7 cellular contexts compared by ENCODE assay signal in the genomic region with DNA sequence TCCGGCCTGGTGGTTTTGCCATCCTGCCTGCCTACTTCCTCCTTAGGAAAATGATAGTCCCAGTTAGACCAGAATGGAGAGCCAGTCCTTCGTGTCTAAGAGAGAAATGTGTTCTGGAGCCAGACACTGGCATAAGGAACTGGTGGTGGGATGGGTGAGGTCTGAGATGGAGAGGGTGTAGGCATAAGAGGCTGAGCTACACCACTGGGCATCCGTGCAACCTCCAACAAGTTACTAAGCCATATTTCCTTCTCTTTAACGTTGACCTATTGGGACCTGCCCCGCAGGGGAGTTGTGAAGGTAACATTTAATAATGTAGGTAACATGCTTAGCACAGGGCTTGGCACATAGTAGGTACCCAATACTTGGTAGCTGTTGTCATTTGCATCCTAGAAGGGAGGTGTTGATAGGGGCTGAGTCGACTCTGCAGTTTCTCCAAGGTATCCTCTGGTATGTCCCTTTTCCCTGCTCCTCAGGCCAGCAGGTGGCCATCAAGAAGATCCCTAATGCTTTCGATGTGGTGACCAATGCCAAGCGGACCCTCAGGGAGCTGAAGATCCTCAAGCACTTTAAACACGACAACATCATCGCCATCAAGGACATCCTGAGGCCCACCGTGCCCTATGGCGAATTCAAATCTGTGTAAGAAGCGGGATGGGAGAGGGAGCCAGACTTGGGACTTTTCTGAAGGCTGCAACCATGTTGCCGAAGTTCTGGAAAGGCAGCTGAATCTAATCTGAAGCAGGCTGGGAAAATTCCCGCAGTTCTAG. TPM values are rescaled to one million over a fixed set of nuclear protein-coding genes. Genes with fewer than 3 reads are reported as not detected.
A peak's percentile ranks its signal among the peaks of the same experiment; 100 is the strongest.
DNase-seq lines count a peak whose midpoint lies in the region; ATAC-seq and TF ChIP-seq lines count a peak whose summit lies in the region.

No MANE protein-coding gene starts in this region.

- H3K9me3 ChIP-seq in HAP-1, result no peaks in the 10 kb centered on the region
- no peaks in the 10 kb centered on the region for H3K9me3 ChIP-seq in iPS DF 6.9 (ENCODE audit: control insufficient read depth, insufficient read depth, low read length)
- H3K9me3 ChIP-seq in smooth muscle cell (replicated peaks; ENCODE audit: low read depth), result no peaks in the 10 kb centered on the region

- H3K27me3 ChIP-seq in HAP-1 (ENCODE audit: low read depth), result no peaks in the 10 kb centered on the region
- no peaks in the 10 kb centered on the region for H3K27me3 ChIP-seq in iPS DF 6.9 (ENCODE audit: control insufficient read depth, insufficient read depth, low read length)
- no peaks in the 10 kb centered on the region for H3K27me3 ChIP-seq in smooth muscle cell (ENCODE audit: low read depth)

- no peaks in the 10 kb centered on the region for H3K9me3 Mint-ChIP-seq in activated CD4-positive, alpha-beta memory T cell treated with anti-CD3 and anti-CD28 coated beads for 36 hours

- peak overlapping the region; percentile 53 for H3K27ac Mint-ChIP-seq in activated CD4-positive, alpha-beta memory T cell treated with anti-CD3 and anti-CD28 coated beads for 36 hours

- no peak overlapping the region for H2AFZ ChIP-seq in smooth muscle cell (ENCODE audit: low read depth)

- no peaks in the 10 kb centered on the region for H3K27me3 Mint-ChIP-seq in activated CD4-positive, alpha-beta memory T cell treated with anti-CD3 and anti-CD28 coated beads for 36 hours

- H3K27ac ChIP-seq in iPS DF 6.9 (ENCODE audit: low read length), result no peak overlapping the region
- H3K27ac ChIP-seq in smooth muscle cell (ENCODE audit: low read depth), result peak overlapping the region; percentile 56

- WGBS in iPS DF 6.9 (ENCODE audit: insufficient coverage, insufficient read length), result no CpG with 5 or more reads among the region's 15 CpGs
- 83% methylated on average over 15 of the region's 15 CpGs for WGBS in smooth muscle cell (ENCODE audit: low lambda C conversion rate)

- TF ChIP-seq CTCF in smooth muscle cell (IDR thresholded peaks at IDR 0.05; ENCODE audit: borderline replicate concordance, insufficient read depth, poor library complexity, severe bottlenecking), result no peak

- peaks cover 16% of the 10 kb centered on the region for H3K4me1 Mint-ChIP-seq in activated CD4-positive, alpha-beta memory T cell treated with anti-CD3 and anti-CD28 coated beads for 36 hours (ENCODE audit: low read depth)

- H3K4me2 ChIP-seq in smooth muscle cell, result peak overlapping the region; percentile 96

- peaks cover 19% of the 10 kb centered on the region for H3K36me3 Mint-ChIP-seq in activated CD4-positive, alpha-beta memory T cell treated with anti-CD3 and anti-CD28 coated beads for 36 hours

- H3K4me3 ChIP-seq in HAP-1, result peak overlapping the region; percentile 55
- peak overlapping the region; percentile 74; the same call in 1 of the 2 replicates for H3K4me3 ChIP-seq in iPS DF 6.9 (ENCODE audit: low read length)
- peak overlapping the region; percentile 71 for H3K4me3 ChIP-seq in smooth muscle cell

- POLR2A ChIA-PET in activated CD4-positive, alpha-beta memory T cell treated with anti-CD3 and anti-CD28 coated beads for 36 hours (lab: Charles Lee), result no interaction called here

- DNase-seq in HAP-1 (ENCODE audit: low spot score in 2 of 2), result no peak
- no peak for DNase-seq in activated CD4-positive, alpha-beta memory T cell treated with anti-CD3 and anti-CD28 coated beads for 36 hours
- DNase-seq in iPS DF 6.9 (ENCODE audit: low read depth, low spot score), result no peak
- no peak for DNase-seq in smooth muscle cell (lab: John Stamatoyannopoulos, UW; ENCODE audit: unreplicated experiment)
- DNase-seq in left colon, result no peak
- DNase-seq in COLO668 (lab: John Stamatoyannopoulos, UW; ENCODE audit: unreplicated experiment), result no peak

- H3K4me1 ChIP-seq in HAP-1 (peaks cover 11% of the 10 kb centered on the region; the same call in 1 of the 2 replicates), iPS DF 6.9 (ENCODE audit: control insufficient read depth, insufficient read depth, low read length) (peaks cover 2% of the 10 kb centered on the region; the same call in 1 of the 2 replicates), smooth muscle cell (ENCODE audit: low read depth) (peaks cover 8% of the 10 kb centered on the region)

- H3K79me2 ChIP-seq in smooth muscle cell (ENCODE audit: low read depth), result peaks cover 24% of the 10 kb centered on the region

- in situ Hi-C loops in HAP-1 (cut with MboI; ENCODE audit: low sequenced_read_pairs), result no loop called here

- no peak for ATAC-seq in left colon
- ATAC-seq in HG03135 (IDR thresholded peaks at IDR 0.05; ENCODE audit: unreplicated experiment), result no peak

- CTCF ChIA-PET in activated CD4-positive, alpha-beta memory T cell treated with anti-CD3 and anti-CD28 coated beads for 36 hours (lab: Charles Lee), result interaction anchor here (1.9 to 2.6 kb wide), 2 partner anchors 15 to 16 kb away, joined by 8 to 82 read pairs; partner anchors contain the start of gene B9D1

- intact Hi-C loops in activated CD4-positive, alpha-beta memory T cell treated with anti-CD3 and anti-CD28 coated beads for 36 hours (cut with micrococcal nuclease), result loop anchor here (5.0 kb wide), 2 partner anchors 128 to 268 kb away; partner anchors contain the start of gene ALDH3A2
- intact Hi-C loops in left colon (cut with DNase I, micrococcal nuclease), result no loop called here

- H3K9ac ChIP-seq in smooth muscle cell (ENCODE audit: low read depth), result peak overlapping the region; percentile 74

- H3F3A ChIP-seq in smooth muscle cell (ENCODE audit: low read depth), result peaks cover 23% of the 10 kb centered on the region

- H3K36me3 ChIP-seq in HAP-1 (replicated peaks) (peaks cover 40% of the 10 kb centered on the region), iPS DF 6.9 (ENCODE audit: control insufficient read depth, insufficient read depth, low read length) (peaks cover 44% of the 10 kb centered on the region), smooth muscle cell (ENCODE audit: low read depth) (no peaks in the 10 kb centered on the region)

- H3K4me3 Mint-ChIP-seq in activated CD4-positive, alpha-beta memory T cell treated with anti-CD3 and anti-CD28 coated beads for 36 hours, result peak overlapping the region; percentile 97

- H4K20me1 ChIP-seq in smooth muscle cell (ENCODE audit: low read depth), result peaks cover 49% of the 10 kb centered on the region

RNA-seq across cellular contexts. Expression of gene MAPK7, which starts 1.2 kb away (rescaled TPM):
- total RNA-seq in activated CD4-positive, alpha-beta memory T cell treated with anti-CD3 and anti-CD28 coated beads for 36 hours, result 10 to 100 TPM; 15.4 to 17.2 TPM
- 9.1 and 14.7 TPM in 2 replicates for total RNA-seq in smooth muscle cell
- polyA plus RNA-seq in smooth muscle cell, result 34.5 and 36.3 TPM in 2 replicates
- total RNA-seq in left colon, result 10 to 100 TPM; 42.5 to 47.4 TPM

RNA-seq across cellular contexts. Expression of gene MFAP4, which starts 7.5 kb away (rescaled TPM):
- not detected for total RNA-seq in activated CD4-positive, alpha-beta memory T cell treated with anti-CD3 and anti-CD28 coated beads for 36 hours
- 580 and 618 TPM in 2 replicates for total RNA-seq in smooth muscle cell
- polyA plus RNA-seq in smooth muscle cell, result 960 and 1,738 TPM in 2 replicates
- 10 to 100 TPM; 12.9 to 68.6 TPM for total RNA-seq in left colon

RNA-seq across cellular contexts. Expression of gene B9D1, which starts 17.0 kb away (rescaled TPM):
- total RNA-seq in activated CD4-positive, alpha-beta memory T cell treated with anti-CD3 and anti-CD28 coated beads for 36 hours, result 1 to 10 TPM; 7.2 to 7.6 TPM
- total RNA-seq in smooth muscle cell (21.6 and 21.9 TPM in 2 replicates), left colon (1 to 10 TPM; 7.1 to 7.3 TPM)
- 30.0 and 45.5 TPM in 2 replicates for polyA plus RNA-seq in smooth muscle cell

RNA-seq across cellular contexts. Expression of gene RNF112, which starts 31.5 kb away (rescaled TPM):
- total RNA-seq in activated CD4-positive, alpha-beta memory T cell treated with anti-CD3 and anti-CD28 coated beads for 36 hours, result under 1 TPM; 0.86 to 0.97 TPM
- 4.6 and 7.4 TPM in 2 replicates for total RNA-seq in smooth muscle cell
- 3.5 and 7.2 TPM in 2 replicates for polyA plus RNA-seq in smooth muscle cell
- 1 to 10 TPM; 4.0 to 4.6 TPM for total RNA-seq in left colon

Comparison
In these comparisons a context has a peak if more than half of its experiments do, and no peak if none do; other contexts are left out.
1. RNA of gene MFAP4, which starts 7.5 kb away (total RNA-seq): 580 to 618 TPM in smooth muscle cell and 12.9 to 68.6 TPM in left colon; not detected in activated CD4-positive, alpha-beta memory T cell treated with anti-CD3 and anti-CD28 coated beads for 36 hours; every median in the first group is over 10 times any median in the second.
2. Peak in every context shown above with its lines, with median percentiles within 50 percentile points of each other: H3K4me3 ChIP-seq.